In genomic region chr12:89353823-89354629, GRCh38 we compare ENCODE assay signal across 8 cellular contexts. TPM values are rescaled to one million over a fixed set of nuclear protein-coding genes. Genes with fewer than 3 reads are reported as not detected.
DNase-seq lines count a peak whose midpoint lies in the region; ATAC-seq, FAIRE-seq and TF ChIP-seq lines count a peak whose summit lies in the region.

No MANE protein-coding gene starts in this region.

- H3K4me1 ChIP-seq in Caco-2 (peaks cover 36% of the 10 kb centered on the region), kidney (ENCODE audit: control insufficient read depth in 1 of 2, insufficient read depth in 1 of 2, low read depth in 1 of 2, low read length in 2 of 2) (peaks cover 9 to 23% of the 10 kb centered on the region in 2 donors)

- peak; percentile 45 for ATAC-seq in GM21723 (IDR thresholded peaks at IDR 0.05; ENCODE audit: unreplicated experiment)

- peaks cover 21% of the 10 kb centered on the region for H3K4me1 Mint-ChIP-seq in Caco-2 (ENCODE audit: low read depth, unreplicated experiment)

- no peak for TF ChIP-seq CTCF in Caco-2 (IDR thresholded peaks at IDR 0.05; ENCODE audit: insufficient read depth in 1 of 2, low read depth in 1 of 2, low read length in 1 of 2, severe bottlenecking in 1 of 2, unreplicated experiment in 1 of 2)
- TF ChIP-seq CTCF in VCaP (conservative IDR thresholded peaks at IDR 0.05) = no peak
- no peak for TF ChIP-seq CTCF in bronchial epithelial cell (IDR thresholded peaks at IDR 0.05; ENCODE audit: insufficient read depth, low read length, severe bottlenecking)
- TF ChIP-seq CTCF in kidney (IDR thresholded peaks at IDR 0.05; ENCODE audit: borderline replicate concordance, extremely low read depth, insufficient read depth) = no peak

- peak; percentile 79 to 80 for DNase-seq in Caco-2
- peak; percentile 60 for DNase-seq in NCI-H1105 treated with DMSO at 0.1 percent for 48 hours (lab: John Stamatoyannopoulos, UW)
- peak; percentile 76 for DNase-seq in bronchial epithelial cell (ENCODE audit: low read depth)
- DNase-seq in kidney = peak; percentile 95
- peak; percentile 69 for DNase-seq in stimulated activated CD4-positive, alpha-beta T cell treated with anti-CD3 and anti-CD28 coated beads, Interleukin-12 subunit alpha, Interleukin-12 subunit beta, amount 100 ng/mL, for 4 hours
- no peak for DNase-seq in SKM-1 treated with dmso at 0.1 percent for 144 hours (lab: John Stamatoyannopoulos, UW; ENCODE audit: unreplicated experiment)

- BruUV-seq in Caco-2 (replicated peaks; lab: Mats Ljungman, UMichigan) = TSS peak; percentile 37

- intact Hi-C loops in Caco-2 (cut with micrococcal nuclease; ENCODE audit: unreplicated experiment) (loop anchor here (1.0 to 10.0 kb wide), 9 partner anchors 27 to 429 kb away; partner anchors contain the start of gene ATP2B1), kidney (cut with DNase I) (no loop called here)

- H3K4me3 Mint-ChIP-seq in Caco-2 (ENCODE audit: unreplicated experiment) = peak overlapping the region; percentile 80

- peak overlapping the region; percentile 98 for H3K27ac Mint-ChIP-seq in Caco-2 (ENCODE audit: unreplicated experiment)

- no peaks in the 10 kb centered on the region for H3K9me3 ChIP-seq in Caco-2
- no peaks in the 10 kb centered on the region for H3K9me3 ChIP-seq in kidney (ENCODE audit: control insufficient read depth in 1 of 2, low read length in 2 of 2)

- H3K4me3 ChIP-seq in Caco-2 (ENCODE audit: low read depth, low read length) (peak overlapping the region; percentile 84), bronchial epithelial cell (ENCODE audit: low read depth, low read length) (peak overlapping the region; percentile 75), kidney (ENCODE audit: low read length in 2 of 2) (peak overlapping the region; percentile 86 to 97)

- H3K9me3 Mint-ChIP-seq in Caco-2 (ENCODE audit: unreplicated experiment) = no peaks in the 10 kb centered on the region

- no peaks in the 10 kb centered on the region for H3K27me3 Mint-ChIP-seq in Caco-2 (ENCODE audit: insufficient read depth, unreplicated experiment)

- H3K36me3 ChIP-seq in Caco-2 (ENCODE audit: control insufficient read depth, insufficient read depth, low read length) (no peaks in the 10 kb centered on the region), bronchial epithelial cell (ENCODE audit: control insufficient read depth, insufficient read depth, low read length) (peaks cover 1% of the 10 kb centered on the region), kidney (ENCODE audit: control insufficient read depth in 1 of 2, insufficient read depth in 2 of 2, low read length in 2 of 2) (peaks cover 11 to 20% of the 10 kb centered on the region in 2 donors)

- FAIRE-seq in bronchial epithelial cell (lab: Jason Lieb, UNC) = no peak
- FAIRE-seq in kidney (lab: Jason Lieb, UNC) = no peak

- H3K27me3 ChIP-seq in Caco-2 (replicated peaks; ENCODE audit: control insufficient read depth, insufficient read depth, low read length) = no peaks in the 10 kb centered on the region
- no peaks in the 10 kb centered on the region for H3K27me3 ChIP-seq in bronchial epithelial cell (ENCODE audit: control insufficient read depth, insufficient read depth, low read length)

- POLR2A ChIA-PET in Caco-2 (lab: Charles Lee) = interaction anchor here (0.7 to 3.8 kb wide), 10 partner anchors 17 to 776 kb away, joined by 3 to 82 read pairs (median 5); no protein-coding TSS in a partner anchor

- H3K9ac ChIP-seq in kidney (ENCODE audit: low read length in 2 of 2) = peak overlapping the region; percentile 57 to 91

- H3K36me3 Mint-ChIP-seq in Caco-2 (ENCODE audit: insufficient read depth, unreplicated experiment) = peaks cover 59% of the 10 kb centered on the region

- H3K27ac ChIP-seq in VCaP = peak overlapping the region; percentile 98
- H3K27ac ChIP-seq in kidney (ENCODE audit: low read depth in 2 of 2, low read length in 2 of 2) = peak overlapping the region; percentile 96 to 99

- CTCF ChIA-PET in Caco-2 (lab: Charles Lee) = interaction anchor here (0.7 to 2.2 kb wide), 4 partner anchors 9 to 307 kb away, joined by 3 to 9 read pairs (median 4); no protein-coding TSS in a partner anchor

RNA-seq across cellular contexts. Expression of gene DUSP6, which starts 1.7 kb away (rescaled TPM):
- total RNA-seq in Caco-2 (2022) = 22.4 and 30.8 TPM in 2 replicates
- 12.9 and 149 TPM in 2 replicates for total RNA-seq in bronchial epithelial cell
- total RNA-seq in kidney = 91.8 TPM
- 35.3 TPM for polyA plus RNA-seq in kidney (ENCODE audit: insufficient read depth, low read depth, low replicate concordance)
